Comparison of ENCODE assay signal across 8 cellular contexts in the genomic region with DNA sequence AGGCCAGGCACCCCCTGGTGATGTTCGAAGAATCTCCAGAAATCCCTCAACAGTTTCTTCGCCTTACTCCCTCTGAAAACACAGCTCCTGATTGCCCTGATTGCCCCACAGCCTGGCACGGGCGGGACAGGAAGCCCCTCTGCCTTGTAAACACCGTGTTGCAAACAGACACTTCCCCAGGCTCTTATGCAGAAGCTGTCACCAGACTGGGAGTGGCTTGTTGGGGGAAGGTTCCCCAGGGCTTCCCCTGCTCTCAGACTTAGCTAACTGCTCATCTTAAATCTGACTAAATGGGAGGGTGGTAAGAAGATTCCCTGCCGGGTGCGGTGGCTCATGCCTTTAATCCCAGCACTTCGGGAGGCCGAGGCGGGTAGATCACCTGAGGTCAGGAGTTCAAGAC. TPM values are rescaled to one million over a fixed set of nuclear protein-coding genes. Genes with fewer than 3 reads are reported as not detected.
DNase-seq lines count a peak whose midpoint lies in the region; ATAC-seq, FAIRE-seq and TF ChIP-seq lines count a peak whose summit lies in the region.
"Had no signal": no experiment of that assay in that cellular context is flagged by ENCODE, and none has a peak within 500 bp of the region (broad histone marks: within the 10 kb centered on the region; RNA-seq: fewer than 3 reads in every experiment).

No MANE protein-coding gene starts in this region.

- POLR2A ChIA-PET in GM12878 (lab: Charles Lee), result interaction anchor here (0.6 to 8.1 kb wide), 11 partner anchors 9 to 1734 kb away, joined by 3 to 73 read pairs (median 9); partner anchors contain the start of gene PIK3R5
- POLR2A ChIA-PET in PC-3 (lab: Charles Lee; ENCODE audit: unreplicated experiment), result no interaction called here

- H3K4me3 ChIP-seq in GM12878, result no peak overlapping the region
- H3K4me3 ChIP-seq in psoas muscle, result no peak overlapping the region
- H3K4me3 ChIP-seq in PC-3 (ENCODE audit: low read length), result no peak overlapping the region

- FAIRE-seq in GM12878 (lab: Jason Lieb, UNC), result no peak
- FAIRE-seq: endothelial cell of umbilical vein had no signal

- H3K9me3 ChIP-seq in GM12878 (replicated peaks; ENCODE audit: control insufficient read depth, insufficient read depth, low read length) (peaks cover 17% of the 10 kb centered on the region), psoas muscle (no peaks in the 10 kb centered on the region), PC-3 (ENCODE audit: low read length) (no peaks in the 10 kb centered on the region)

- peaks cover 85% of the 10 kb centered on the region for H3K4me1 ChIP-seq in GM12878 (ENCODE audit: control insufficient read depth, insufficient read depth, low read length)
- no peaks in the 10 kb centered on the region for H3K4me1 ChIP-seq in psoas muscle
- no peaks in the 10 kb centered on the region for H3K4me1 ChIP-seq in PC-3 (ENCODE audit: insufficient read depth, low read length)

- WGBS in GM12878 (ENCODE audit: insufficient coverage, insufficient replicate concordance, low lambda C conversion rate, missing lambda C conversion rate), result 4% methylated on average over 10 of the region's 10 CpGs
- WGBS in psoas muscle, 3 donors, result 24 to 31% (median 26%) methylated on average over 10 of the region's 10 CpGs

- H3K9me2 ChIP-seq in PC-3 (replicated peaks; ENCODE audit: low read length), result no peaks in the 10 kb centered on the region

- no peak overlapping the region for H2AFZ ChIP-seq in GM12878 (ENCODE audit: control insufficient read depth, low read depth, low read length)
- no peak overlapping the region for H2AFZ ChIP-seq in PC-3 (ENCODE audit: low read length)

- CTCF ChIA-PET in GM12878 (lab: Yijun Ruan, JAX) (interaction anchor here (0.7 to 6.2 kb wide), 6 partner anchors 10 to 97 kb away, joined by 3 to 35 read pairs (median 6); partner anchors contain the start of gene PIK3R5), PC-3 (lab: Charles Lee) (no interaction called here)

- no peaks in the 10 kb centered on the region for H4K20me1 ChIP-seq in GM12878 (ENCODE audit: control insufficient read depth, insufficient read depth)
- no peaks in the 10 kb centered on the region for H4K20me1 ChIP-seq in PC-3 (ENCODE audit: low read length)

- ATAC-seq in GM21723 (IDR thresholded peaks at IDR 0.05; ENCODE audit: unreplicated experiment) (peak; percentile 70), GM12878 (peak; percentile 72), psoas muscle (peak in 1 of 4 donors; percentile 31), PC-3 (no peak), HG03097 (IDR thresholded peaks at IDR 0.05; ENCODE audit: low FRiP score, unreplicated experiment) (no peak)

- H3K27ac ChIP-seq in GM12878 (ENCODE audit: control insufficient read depth, insufficient read depth) (peak overlapping the region; percentile 81), psoas muscle (no peak overlapping the region), PC-3 (ENCODE audit: low read length) (no peak overlapping the region)

- intact Hi-C loops in GM12878 (cut with micrococcal nuclease; ENCODE audit: unreplicated experiment) (no loop called here), psoas muscle (cut with DNase I) (no loop called here), PC-3 (cut with micrococcal nuclease) (no loop called here)

- peak overlapping the region; percentile 85 for H3K4me2 ChIP-seq in GM12878 (ENCODE audit: control insufficient read depth, insufficient read depth)
- H3K4me2 ChIP-seq in PC-3 (ENCODE audit: low read length), result no peak overlapping the region

- BruUV-seq in GM12878 (replicated peaks; lab: Mats Ljungman, UMichigan) (no TSS peak), PC-3 (replicated peaks; lab: Mats Ljungman, UMichigan) (no TSS peak)

- TF ChIP-seq CTCF in GM12878 (IDR thresholded peaks at IDR 0.05 in 2 of 3, conservative IDR thresholded peaks at IDR 0.05 in 1 of 3; ENCODE audit: control insufficient read depth in 2 of 3, extremely low read depth in 1 of 3, insufficient read depth in 1 of 3, low read depth in 3 of 3, low read length in 3 of 3) (no peak), psoas muscle (IDR thresholded peaks at IDR 0.05) (no peak), PC-3 (conservative IDR thresholded peaks at IDR 0.05; ENCODE audit: low read depth, low read length) (no peak)

- H3K79me2 ChIP-seq in GM12878 (ENCODE audit: control insufficient read depth, insufficient read depth, low read length) (peaks cover 94% of the 10 kb centered on the region), PC-3 (ENCODE audit: low read length) (no peaks in the 10 kb centered on the region)

- SMC1A ChIA-PET in GM12878 (lab: Charles Lee; ENCODE audit: uncharacterized antibody, unreplicated experiment), result interaction anchor here (1.0 to 19.1 kb wide), 7 partner anchors 9 to 85 kb away, joined by 3 to 345 read pairs (median 6); no protein-coding TSS in a partner anchor

- no peak for TF ChIP-seq RAD21 in GM12878 (IDR thresholded peaks at IDR 0.05; ENCODE audit: insufficient read depth, low read depth, low read length)

- peak overlapping the region; percentile 81; the same call in 1 of the 2 replicates for H3K9ac ChIP-seq in GM12878 (ENCODE audit: control insufficient read depth, insufficient read depth, low read length)
- no peak overlapping the region for H3K9ac ChIP-seq in PC-3 (ENCODE audit: low read length)

- no peaks in the 10 kb centered on the region for H3F3A ChIP-seq in PC-3 (ENCODE audit: low read length, unreplicated experiment)

- peak; percentile 31; the same call in 1 of the 2 replicates for TF ChIP-seq POLR2A in GM12878 (IDR thresholded peaks at IDR 0.05; ENCODE audit: low read depth, low read length)

- no peaks in the 10 kb centered on the region for H3K27me3 ChIP-seq in GM12878 (replicated peaks in 1 of 2; ENCODE audit: control insufficient read depth in 2 of 2, insufficient read depth in 2 of 2, low read length in 1 of 2)
- peaks cover 0 to 9% (median 2%) of the 10 kb centered on the region in 3 donors for H3K27me3 ChIP-seq in psoas muscle (ENCODE audit: insufficient read depth in 3 of 3, low read length in 2 of 3)
- peaks cover 29% of the 10 kb centered on the region for H3K27me3 ChIP-seq in PC-3 (ENCODE audit: low read length)

- DNase-seq in T-helper 9 cell (peak; percentile 73), GM12878 (ENCODE audit: low read depth, low spot score) (no peak), psoas muscle (peak; percentile 54 to 75), HuH-7.5 (ENCODE audit: low spot score) (no peak), PC-3 (no peak)

- TF ChIP-seq EP300 in GM12878 (IDR thresholded peaks at IDR 0.05; ENCODE audit: borderline replicate concordance in 1 of 2, control insufficient read depth in 1 of 2, low read depth in 2 of 2, low read length in 2 of 2), result peak; percentile 9 to 27; a peak in 1 of 4 replicates

- RAD21 ChIA-PET in GM12878 (lab: Charles Lee; ENCODE audit: unreplicated experiment), result interaction anchor here (0.6 to 7.8 kb wide), 8 partner anchors 9 to 104 kb away, joined by 3 to 122 read pairs (median 6); partner anchors contain the start of gene PIK3R5

- in situ Hi-C loops in GM12878 (cut with MboI), result loop anchor here (25.0 kb wide), 1 partner anchor 1083 kb away; no protein-coding TSS in a partner anchor

- peaks cover 0 to 4% of the 10 kb centered on the region in 2 experiments; a peak in 3 of 4 replicates for H3K36me3 ChIP-seq in GM12878 (ENCODE audit: control insufficient read depth in 2 of 2, insufficient read depth in 2 of 2, low read length in 1 of 2)
- H3K36me3 ChIP-seq in psoas muscle (ENCODE audit: insufficient read depth in 1 of 2, low read depth in 1 of 2), result no peaks in the 10 kb centered on the region
- H3K36me3 ChIP-seq in PC-3 (ENCODE audit: low read depth, low read length), result no peaks in the 10 kb centered on the region

TF ChIP-seq in GM12878, 131 proteins besides CTCF, POLR2A, EP300 and RAD21 (continues in another document):
- no peak for TF ChIP-seq TAF1 (IDR thresholded peaks at IDR 0.05; ENCODE audit: borderline replicate concordance, low read depth, low read length)
- TF ChIP-seq EED (IDR thresholded peaks at IDR 0.05; ENCODE audit: low read depth), result peak; percentile 60
- 0 out of 2 replicates have a peak, but pooled peaks have one; percentile 22 for TF ChIP-seq GATAD2B (conservative IDR thresholded peaks at IDR 0.05; ENCODE audit: low read depth)
- TF ChIP-seq IKZF2 (IDR thresholded peaks at IDR 0.05), result peak; percentile 44 to 54; a peak in 3 of 4 replicates
- no peak for TF ChIP-seq NFXL1 (IDR thresholded peaks at IDR 0.05; ENCODE audit: borderline replicate concordance)
- TF ChIP-seq SREBF1 (IDR thresholded peaks at IDR 0.05; ENCODE audit: low read length), result no peak
- TF ChIP-seq TCF7 (IDR thresholded peaks at IDR 0.05; ENCODE audit: borderline replicate concordance), result no peak
- TF ChIP-seq, protein P1, sequence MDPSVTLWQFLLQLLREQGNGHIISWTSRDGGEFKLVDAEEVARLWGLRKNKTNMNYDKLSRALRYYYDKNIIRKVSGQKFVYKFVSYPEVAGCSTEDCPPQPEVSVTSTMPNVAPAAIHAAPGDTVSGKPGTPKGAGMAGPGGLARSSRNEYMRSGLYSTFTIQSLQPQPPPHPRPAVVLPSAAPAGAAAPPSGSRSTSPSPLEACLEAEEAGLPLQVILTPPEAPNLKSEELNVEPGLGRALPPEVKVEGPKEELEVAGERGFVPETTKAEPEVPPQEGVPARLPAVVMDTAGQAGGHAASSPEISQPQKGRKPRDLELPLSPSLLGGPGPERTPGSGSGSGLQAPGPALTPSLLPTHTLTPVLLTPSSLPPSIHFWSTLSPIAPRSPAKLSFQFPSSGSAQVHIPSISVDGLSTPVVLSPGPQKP (IDR thresholded peaks at IDR 0.05; ENCODE audit: low read depth, low read length), result no peak
- no peak for TF ChIP-seq HCFC1 (IDR thresholded peaks at IDR 0.05; ENCODE audit: low read length)

RNA-seq across cellular contexts. Expression of gene PIK3R5, which starts 11.2 kb away (rescaled TPM):
- total RNA-seq in GM12878 (2013; cell fraction: nucleolus; rRNA removed), result 260 and 296 TPM in 2 replicates
- total RNA-seq in GM12878 (2014; rRNA removed), result 36.8 and 39.5 TPM in 2 replicates
- total RNA-seq in GM12878 (2014; rRNA removed; fragmentation: Illumina TruSeq; extraction: Trizol), result 24.7 and 26.5 TPM in 2 replicates
- total RNA-seq in GM12878 (2021), result 50.8 and 51.2 TPM in 2 replicates
- 25.1 TPM for polyA plus RNA-seq in GM12878 (2011; ENCODE audit: low read depth)
- polyA plus RNA-seq in GM12878 (2011; rRNA removed), result 34.3 and 43.9 TPM in 2 replicates
- polyA plus RNA-seq in GM12878 (2011; cell fraction: cytosol; rRNA removed), result 42.7 and 45.7 TPM in 2 replicates
- polyA plus RNA-seq in GM12878 (2011; cell fraction: nucleus; rRNA removed), result 155 and 160 TPM in 2 replicates
- polyA plus RNA-seq in GM12878 (2012), result 44.1 and 46.7 TPM in 2 replicates
- polyA plus RNA-seq in GM12878 (2014; fragmentation: Illumina TruSeq; extraction: Trizol), result 27.3 and 34.2 TPM in 2 replicates
- polyA plus RNA-seq in GM12878 (2014; fragmentation: Nextera tagmentation; extraction: Ambion mirVana), result 1 to 10 TPM; 9.5 to 9.6 TPM
- polyA plus RNA-seq in GM12878 (2014; rRNA removed), result 32.9 and 33.5 TPM in 2 replicates
- 10 to 100 TPM; 36.9 to 39.5 TPM for polyA plus RNA-seq in GM12878 (2016; fragmentation: Nextera tagmentation; extraction: Ambion mirVana)
- 48.9 and 95.6 TPM in 2 replicates for polyA minus RNA-seq in GM12878 (2011; rRNA and poly(A)+ RNA removed)
- polyA minus RNA-seq in GM12878 (2011; cell fraction: cytosol; rRNA and poly(A)+ RNA removed), result 32.6 and 35.1 TPM in 2 replicates
- polyA minus RNA-seq in GM12878 (2011; cell fraction: nucleus; rRNA and poly(A)+ RNA removed), result 48.0 and 66.0 TPM in 2 replicates
- total RNA-seq in psoas muscle, result 1 to 10 TPM; 1.1 to 2.9 (median 1.9) TPM
- polyA plus RNA-seq in psoas muscle, result under 1 TPM; 0.20 to 0.51 (median 0.47) TPM
- not detected in 2 replicates for total RNA-seq in PC-3 (2014; rRNA removed)
- total RNA-seq: endothelial cell of umbilical vein had no signal
- polyA plus RNA-seq: endothelial cell of umbilical vein had no signal

Comparison
In these comparisons a context has a peak if more than half of its experiments do, and no peak if none do; other contexts are left out.
1. ATAC-seq: peak in GM21723 (single experiment) and GM12878 (single experiment); none in PC-3 (single experiment) and HG03097 (single experiment).
2. DNase-seq: peak in T-helper 9 cell (single experiment) and psoas muscle (2 of 2); none in GM12878 (single experiment), HuH-7.5 (single experiment) and PC-3 (single experiment).
3. RNA of gene PIK3R5, which starts 11.2 kb away (total RNA-seq): 24.7 to 296 TPM in GM12878; 1.1 to 2.9 TPM in psoas muscle and not detected in PC-3; every median in the first group is over 4 times any median in the second.